In genomic region chr2:65022189-65022588, GRCh38 we compare ENCODE assay signal across 25 cellular contexts.
"Had no signal": no experiment of that assay in that cellular context is flagged by ENCODE, and none has a peak within 500 bp of the region (broad histone marks: within the 10 kb centered on the region; RNA-seq: fewer than 3 reads in every experiment).

No MANE protein-coding gene starts in this region.

- H3K9me3 ChIP-seq: Peyer's patch, SJCRH30 had no signal

- H3K27me3 ChIP-seq: brain microvascular endothelial cell, cardiac muscle cell, Peyer's patch, SJCRH30 had no signal

- ATAC-seq: activated CD8-positive, alpha-beta memory T cell treated with anti-CD3 and anti-CD28 coated beads, Interleukin-2, amount 10 ng/mL, durations not matched to agents 7 days and 5 days had no signal

- H3K27me3 Mint-ChIP-seq: activated B cell treated with CpG ODN at 0.5 μM for 24 hours; activated CD4-positive, alpha-beta T cell treated with anti-CD3 and anti-CD28 coated beads, Interleukin-2, amount 10 ng/mL, durations not matched to agents 24 days and 14 days; activated CD8-positive, alpha-beta memory T cell treated with anti-CD3 and anti-CD28 coated beads, Interleukin-2, amount 10 ng/mL, durations not matched to agents 7 days and 5 days; activated naive CD8-positive, alpha-beta T cell; activated T-cell treated with anti-CD3 and anti-CD28 coated beads, Interleukin-2, amount 50 U/mL, for 24 hours had no signal

- H3K36me3 ChIP-seq: SJCRH30 had no signal

- H3K4me3 Mint-ChIP-seq: activated B cell treated with CpG ODN at 0.5 μM for 24 hours; activated CD4-positive, alpha-beta T cell treated with anti-CD3 and anti-CD28 coated beads, Interleukin-2, amount 10 ng/mL, durations not matched to agents 24 days and 14 days; activated CD8-positive, alpha-beta memory T cell treated with anti-CD3 and anti-CD28 coated beads, Interleukin-2, amount 10 ng/mL, durations not matched to agents 7 days and 5 days; activated naive CD4-positive, alpha-beta T cell treated with anti-CD3 and anti-CD28 coated beads for 36 hours; activated naive CD8-positive, alpha-beta T cell; activated T-cell treated with anti-CD3 and anti-CD28 coated beads, Interleukin-2, amount 50 U/mL, for 24 hours; activated T-helper 1 cell treated with anti-CD3 and anti-CD28 coated beads, Interleukin-12 subunit alpha, Interleukin-12 subunit beta, Interleukin-2, Interleukin-4 antibody, amounts not matched to agents 30 ng/mL and 10 ng/mL and 1 ng/mL, durations not matched to agents 14 hours and 24 hours and 36 hours had no signal

- H3K27ac ChIP-seq: brain microvascular endothelial cell, Peyer's patch, RWPE1, SJCRH30 had no signal

- H3K4me3 ChIP-seq: cardiac muscle cell, Peyer's patch, SJCRH30 had no signal

- H3K9me3 Mint-ChIP-seq: activated B cell treated with CpG ODN at 0.5 μM for 24 hours; activated CD4-positive, alpha-beta T cell treated with anti-CD3 and anti-CD28 coated beads, Interleukin-2, amount 10 ng/mL, durations not matched to agents 24 days and 14 days; activated naive CD4-positive, alpha-beta T cell treated with anti-CD3 and anti-CD28 coated beads for 36 hours; activated T-cell treated with anti-CD3 and anti-CD28 coated beads, Interleukin-2, amount 50 U/mL, for 24 hours; activated T-helper 1 cell treated with anti-CD3 and anti-CD28 coated beads, Interleukin-12 subunit alpha, Interleukin-12 subunit beta, Interleukin-2, Interleukin-4 antibody, amounts not matched to agents 30 ng/mL and 10 ng/mL and 1 ng/mL, durations not matched to agents 14 hours and 24 hours and 36 hours had no signal

- FAIRE-seq: TTC549 had no signal

- DNase-seq: activated B cell treated with CpG ODN at 0.5 μM for 24 hours; activated CD4-positive, alpha-beta T cell treated with anti-CD3 and anti-CD28 coated beads for 1 hour; activated CD4-positive, alpha-beta T cell treated with anti-CD3 and anti-CD28 coated beads, Interleukin-2, amount 10 ng/mL, durations not matched to agents 24 days and 14 days; activated CD4-positive, alpha-beta T cell treated with anti-CD3 and anti-CD28 coated beads, Interleukin-2, amount 50 U/mL, for 48 hours; activated CD8-positive, alpha-beta memory T cell treated with anti-CD3 and anti-CD28 coated beads, Interleukin-2, amount 10 ng/mL, durations not matched to agents 7 days and 5 days; activated gamma-delta T cell; activated naive CD4-positive, alpha-beta T cell treated with anti-CD3 and anti-CD28 coated beads for 36 hours; activated T-cell treated with anti-CD3 and anti-CD28 coated beads, Interleukin-2, amount 50 U/mL, for 24 hours; brain microvascular endothelial cell; NCI-H1105 treated with DMSO at 0.1 percent for 48 hours; NCI-H1436 treated with DMSO at 0.1 percent for 48 hours; NCI-H187; NCI-H2081; NCI-H446; NCI-H524; Peyer's patch; Right ventricle myocardium superior; T-helper 2 cell; T1000 had no signal

- H3K27ac Mint-ChIP-seq: activated B cell treated with CpG ODN at 0.5 μM for 24 hours; activated CD8-positive, alpha-beta memory T cell treated with anti-CD3 and anti-CD28 coated beads, Interleukin-2, amount 10 ng/mL, durations not matched to agents 7 days and 5 days; activated naive CD4-positive, alpha-beta T cell treated with anti-CD3 and anti-CD28 coated beads for 36 hours; activated naive CD8-positive, alpha-beta T cell; activated T-cell treated with anti-CD3 and anti-CD28 coated beads, Interleukin-2, amount 50 U/mL, for 24 hours; activated T-helper 1 cell treated with anti-CD3 and anti-CD28 coated beads, Interleukin-12 subunit alpha, Interleukin-12 subunit beta, Interleukin-2, Interleukin-4 antibody, amounts not matched to agents 30 ng/mL and 10 ng/mL and 1 ng/mL, durations not matched to agents 14 hours and 24 hours and 36 hours had no signal
